Comparison of ENCODE assay signal across 9 cellular contexts in the genomic region with DNA sequence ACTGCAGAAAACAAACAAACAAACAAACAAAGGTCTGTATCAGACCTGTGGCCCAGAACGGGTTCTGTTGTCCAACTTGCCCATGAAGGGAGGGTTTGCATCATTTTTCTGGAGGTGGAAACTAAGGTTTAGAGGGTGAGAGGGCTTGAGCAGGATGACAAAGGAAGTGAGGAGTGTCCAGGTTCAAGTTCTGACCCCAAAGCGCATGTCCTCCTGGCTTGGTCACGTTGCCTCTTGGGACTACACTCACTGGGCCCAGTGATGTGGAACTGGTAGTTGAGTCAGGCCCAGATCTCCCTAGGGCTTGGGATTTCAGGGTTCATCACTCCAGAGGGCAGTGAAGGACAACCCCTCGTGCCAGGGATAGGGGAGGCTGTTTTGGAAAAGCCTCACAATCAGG. TPM values are rescaled to one million over a fixed set of nuclear protein-coding genes. Genes with fewer than 3 reads are reported as not detected.
DNase-seq lines count a peak whose midpoint lies in the region; ATAC-seq and TF ChIP-seq lines count a peak whose summit lies in the region.
"Had no signal": no experiment of that assay in that cellular context is flagged by ENCODE, and none has a peak within 500 bp of the region (broad histone marks: within the 10 kb centered on the region; RNA-seq: fewer than 3 reads in every experiment).

No MANE protein-coding gene starts in this region.

- H3K36me3 ChIP-seq in DOHH2 (ENCODE audit: control insufficient read depth, low read length) (peaks cover 58% of the 10 kb centered on the region), esophagus muscularis mucosa (peaks cover 0 to under 1% (median 0%) of the 10 kb centered on the region in 4 donors)

- no peaks in the 10 kb centered on the region for H3K27me3 ChIP-seq in DOHH2 (ENCODE audit: control insufficient read depth, low read length)
- no peaks in the 10 kb centered on the region for H3K27me3 ChIP-seq in esophagus muscularis mucosa

- H3K4me1 ChIP-seq in DOHH2 (ENCODE audit: control insufficient read depth, low read length): peaks cover 67% of the 10 kb centered on the region
- H3K4me1 ChIP-seq in esophagus muscularis mucosa: peaks cover 63 to 94% (median 90%) of the 10 kb centered on the region in 4 donors

- H3K9me2 ChIP-seq in DOHH2 (replicated peaks; ENCODE audit: control insufficient read depth, low read length): no peaks in the 10 kb centered on the region

- H3K27ac ChIP-seq in DOHH2 (ENCODE audit: low read depth, low read length): peak overlapping the region; percentile 81
- peak overlapping the region; percentile 95 to 100 (median 99) for H3K27ac ChIP-seq in esophagus muscularis mucosa (replicated peaks in 1 of 4)

- peaks cover 8% of the 10 kb centered on the region; the same call in 1 of the 2 replicates for H4K20me1 ChIP-seq in DOHH2 (ENCODE audit: control insufficient read depth, insufficient read depth, low read depth, low read length)

- H3K79me2 ChIP-seq in DOHH2 (ENCODE audit: control insufficient read depth, low read length): peaks cover 82% of the 10 kb centered on the region

- TF ChIP-seq POLR2A in esophagus muscularis mucosa (IDR thresholded peaks at IDR 0.05; ENCODE audit: low read depth) (no peak), GM18505 (IDR thresholded peaks at IDR 0.05; ENCODE audit: borderline replicate concordance, extremely low read depth, insufficient read depth, insufficient read length) (no peak)

- peak; percentile 69 for DNase-seq in RKO (ENCODE audit: low spot score)
- no peak for DNase-seq in esophagus muscularis mucosa (ENCODE audit: extremely low spot score)
- DNase-seq in retinal pigment epithelial cell (ENCODE audit: low read depth): no peak
- DNase-seq in activated CD4-positive, CD25-positive, alpha-beta regulatory T cell treated with anti-CD3 and anti-CD28 coated beads, Interleukin-2, amount 50 U/mL, for 72 hours: no peak
- no peak for DNase-seq in NCI-H226
- no peak for DNase-seq in KBM-7
- DNase-seq: WERI-Rb-1 had no signal

- whole genome bisulfite sequencing in esophagus muscularis mucosa: 78% methylated on average over 3 of the region's 4 CpGs

- H3K4me3 ChIP-seq in DOHH2 (ENCODE audit: low read length) (peak overlapping the region; percentile 97), esophagus muscularis mucosa (peak overlapping the region in 2 of 4 donors; percentile 86 to 97), retinal pigment epithelial cell (ENCODE audit: low read length) (peak overlapping the region; percentile 75)

- intact Hi-C loops in esophagus muscularis mucosa (cut with DNase I): no loop called here

- ATAC-seq in GM18505 (IDR thresholded peaks at IDR 0.05; ENCODE audit: unreplicated experiment): no peak

- peak overlapping the region; percentile 99 for H3K4me2 ChIP-seq in DOHH2 (ENCODE audit: low read length)

- no peak for TF ChIP-seq EP300 in esophagus muscularis mucosa (IDR thresholded peaks at IDR 0.05)

- H3F3A ChIP-seq in DOHH2 (ENCODE audit: control insufficient read depth, insufficient read depth): peaks cover 21% of the 10 kb centered on the region

- TF ChIP-seq CTCF in DOHH2 (IDR thresholded peaks at IDR 0.05; ENCODE audit: low read depth, low read length, poor library complexity, severe bottlenecking): no peak
- TF ChIP-seq CTCF in esophagus muscularis mucosa (IDR thresholded peaks at IDR 0.05): no peak
- no peak for TF ChIP-seq CTCF in retinal pigment epithelial cell (conservative IDR thresholded peaks at IDR 0.05; ENCODE audit: low read depth, low read length)

- H3K9me3 ChIP-seq in DOHH2 (ENCODE audit: control insufficient read depth, insufficient read depth, low read length) (no peaks in the 10 kb centered on the region), esophagus muscularis mucosa (no peaks in the 10 kb centered on the region)

- in situ Hi-C loops in KBM-7 (cut with MboI; ENCODE audit: low pct_unique_long_range_greater_than_20kb, low sequenced_read_pairs): no loop called here

RNA-seq across cellular contexts. Expression of gene SREBF1, which starts 1.8 kb away (rescaled TPM):
- 10 to 100 TPM; 28.1 to 62.6 (median 39.7) TPM for total RNA-seq in esophagus muscularis mucosa
